ENCODE assay signal across 27 cellular contexts in the genomic region with DNA sequence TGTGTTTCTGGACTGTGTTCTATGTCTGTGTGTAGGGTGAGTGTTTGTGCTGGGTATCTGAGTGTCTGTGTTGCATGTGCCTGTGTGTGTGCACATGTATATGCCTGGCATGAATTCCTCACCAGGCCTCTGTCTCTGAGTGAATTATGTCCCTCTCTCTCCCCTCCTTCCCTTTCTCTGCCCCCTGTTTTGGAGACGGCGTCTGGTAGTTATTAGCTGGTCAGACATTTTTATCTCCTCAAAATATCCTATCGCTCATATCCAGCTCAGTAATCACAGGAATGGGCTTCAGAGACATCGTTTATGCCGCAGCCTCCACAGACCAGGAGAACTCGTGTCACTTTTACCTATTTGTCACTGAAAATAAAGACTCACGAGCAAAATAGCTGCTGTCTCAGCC.
"Had no signal": no experiment of that assay in that cellular context is flagged by ENCODE, and none has a peak within 500 bp of the region (broad histone marks: within the 10 kb centered on the region; RNA-seq: fewer than 3 reads in every experiment).

No MANE protein-coding gene starts in this region.

- H3K27ac ChIP-seq: brain microvascular endothelial cell, coronary artery, dorsolateral prefrontal cortex, esophagus muscularis mucosa, foreskin keratinocyte, gastrocnemius medialis, heart left ventricle had no signal

- H3K27me3 ChIP-seq: brain microvascular endothelial cell, dorsolateral prefrontal cortex, esophagus muscularis mucosa, foreskin keratinocyte, gastrocnemius medialis, heart left ventricle had no signal

- H3K36me3 ChIP-seq: brain microvascular endothelial cell, esophagus muscularis mucosa, gastrocnemius medialis, heart left ventricle had no signal

- DNase-seq: activated CD4-positive, alpha-beta memory T cell treated with anti-CD3 and anti-CD28 coated beads, Interleukin-2, amount 10 ng/mL, durations not matched to agents 7 days and 5 days; activated CD4-positive, alpha-beta T cell treated with anti-CD3 and anti-CD28 coated beads for 1 hour; activated CD4-positive, alpha-beta T cell treated with anti-CD3 and anti-CD28 coated beads for 4 hours; activated CD4-positive, alpha-beta T cell treated with anti-CD3 and anti-CD28 coated beads, Interleukin-2, amount 10 ng/mL, durations not matched to agents 7 days and 5 days; activated CD4-positive, alpha-beta T cell treated with anti-CD3 and anti-CD28 coated beads, Interleukin-2, amount 50 U/mL, for 4 hours; activated CD8-positive, alpha-beta memory T cell treated with anti-CD3 and anti-CD28 coated beads, Interleukin-2, amount 50 U/mL, for 48 hours; activated effector memory CD4-positive, alpha-beta T cell treated with Interleukin-2 at 50 U/mL for 16 hours; activated gamma-delta T cell treated with Interleukin-2 at 50 U/mL for 16 hours; activated naive CD4-positive, alpha-beta T cell treated with anti-CD3 and anti-CD28 coated beads, Interleukin-2, amount 50 U/mL, for 16 hours; activated naive CD4-positive, alpha-beta T cell treated with Interleukin-2 at 50 U/mL for 16 hours; activated T-cell treated with anti-CD3 and anti-CD28 coated beads for 4 hours; activated T-cell treated with anti-CD3 and anti-CD28 coated beads, Interleukin-2, amount 50 U/mL, for 4 hours; amniotic stem cell; anterior cingulate cortex; brain microvascular endothelial cell; dorsolateral prefrontal cortex; effector memory CD4-positive, alpha-beta T cell; endodermal cell; foreskin keratinocyte; gastrocnemius medialis; glutamatergic neuron; heart left ventricle; T-helper 2 cell had no signal

- ATAC-seq: activated T-cell treated with anti-CD3 and anti-CD28 coated beads, Interleukin-2, amount 50 U/mL, for 4 hours; activated T-helper 17 cell treated with anti-CD3 and anti-CD28 coated beads, Interleukin-2, amount 50 U/mL, for 72 hours; foreskin keratinocyte; gastrocnemius medialis; heart left ventricle; WTC11 had no signal

- H3K9me3 ChIP-seq: gastrocnemius medialis, heart left ventricle had no signal

- H3K4me3 ChIP-seq: coronary artery, dorsolateral prefrontal cortex, esophagus muscularis mucosa, gastrocnemius medialis, heart left ventricle had no signal
